11 cellular contexts compared by ENCODE assay signal in genomic region chr19:19224150-19224851, GRCh38. TPM values are rescaled to one million over a fixed set of nuclear protein-coding genes. Genes with fewer than 3 reads are reported as not detected.
DNase-seq lines count a peak whose midpoint lies in the region; ATAC-seq and TF ChIP-seq lines count a peak whose summit lies in the region.
"Had no signal": no experiment of that assay in that cellular context is flagged by ENCODE, and none has a peak within 500 bp of the region (broad histone marks: within the 10 kb centered on the region; RNA-seq: fewer than 3 reads in every experiment).

No MANE protein-coding gene starts in this region.

- TF ChIP-seq POLR2A in body of pancreas (IDR thresholded peaks at IDR 0.05) = no peak

- in situ Hi-C loops in HAP-1 (cut with MboI; ENCODE audit: low sequenced_read_pairs) = no loop called here

- DNase-seq in CD4-positive, alpha-beta T cell = no peak
- no peak for DNase-seq in HAP-1 (ENCODE audit: low spot score in 2 of 2)
- no peak for DNase-seq in body of pancreas
- DNase-seq in naive thymus-derived CD4-positive, alpha-beta T cell = no peak
- DNase-seq in MG63 = no peak
- no peak for DNase-seq in activated CD4-positive, CD25-positive, alpha-beta regulatory T cell treated with anti-CD3 and anti-CD28 coated beads, Interleukin-2, amount 50 U/mL, for 72 hours
- DNase-seq in activated CD4-positive, alpha-beta T cell treated with anti-CD3 and anti-CD28 coated beads for 4 hours = no peak
- DNase-seq in effector CD4-positive, alpha-beta T cell = no peak
- DNase-seq: NCI-H1436 treated with DMSO at 0.1 percent for 48 hours had no signal

- ATAC-seq in CD4-positive, alpha-beta T cell (ENCODE audit: poor library complexity) = no peak
- peak; percentile 8 for ATAC-seq in body of pancreas
- ATAC-seq in naive thymus-derived CD4-positive, alpha-beta T cell = no peak

- H3K27me3 Mint-ChIP-seq in CD4-positive, alpha-beta T cell = peaks cover 22% of the 10 kb centered on the region
- peaks cover 0 to 20% (median 7%) of the 10 kb centered on the region in 5 donors for H3K27me3 Mint-ChIP-seq in naive thymus-derived CD4-positive, alpha-beta T cell

- H3K9me3 Mint-ChIP-seq in CD4-positive, alpha-beta T cell = no peaks in the 10 kb centered on the region
- no peaks in the 10 kb centered on the region for H3K9me3 Mint-ChIP-seq in naive thymus-derived CD4-positive, alpha-beta T cell

- H3K4me3 Mint-ChIP-seq in CD4-positive, alpha-beta T cell = peak overlapping the region; percentile 38
- peak overlapping the region in 9 of 10 donors; percentile 10 to 81 (median 67) for H3K4me3 Mint-ChIP-seq in naive thymus-derived CD4-positive, alpha-beta T cell

- intact Hi-C loops in CD4-positive, alpha-beta T cell (cut with DNase I, micrococcal nuclease) = no loop called here
- intact Hi-C loops in body of pancreas (cut with DNase I) = no loop called here
- intact Hi-C loops in naive thymus-derived CD4-positive, alpha-beta T cell (cut with micrococcal nuclease) = loop anchor here (2.0 kb wide), 4 partner anchors 32 to 172 kb away; partner anchors contain the start of genes BORCS8 (in 1 of the 2), RFXANK (in 1 of the 2) and TMEM161A (in 1 of the 2)

- no peaks in the 10 kb centered on the region for H3K9me3 ChIP-seq in CD4-positive, alpha-beta T cell (ENCODE audit: control insufficient read depth, low read length)
- H3K9me3 ChIP-seq in HAP-1 = no peaks in the 10 kb centered on the region
- H3K9me3 ChIP-seq in body of pancreas = no peaks in the 10 kb centered on the region
- H3K9me3 ChIP-seq in naive thymus-derived CD4-positive, alpha-beta T cell (ENCODE audit: control insufficient read depth in 2 of 3, low read length in 3 of 3) = no peaks in the 10 kb centered on the region
- H3K9me3 ChIP-seq in MG63 = no peaks in the 10 kb centered on the region
- H3K9me3 ChIP-seq: ovary had no signal

- H3K27ac Mint-ChIP-seq in CD4-positive, alpha-beta T cell = no peak overlapping the region
- no peak overlapping the region for H3K27ac Mint-ChIP-seq in naive thymus-derived CD4-positive, alpha-beta T cell

- no peak for TF ChIP-seq CTCF in CD4-positive, alpha-beta T cell (IDR thresholded peaks at IDR 0.05)
- no peak for TF ChIP-seq CTCF in body of pancreas (IDR thresholded peaks at IDR 0.05)

- H3K27ac ChIP-seq in CD4-positive, alpha-beta T cell (ENCODE audit: low read depth, low read length) = no peak overlapping the region
- no peak overlapping the region for H3K27ac ChIP-seq in body of pancreas
- H3K27ac ChIP-seq in naive thymus-derived CD4-positive, alpha-beta T cell (ENCODE audit: low read depth, low read length) = no peak overlapping the region
- H3K27ac ChIP-seq: epithelial cell of prostate, ovary had no signal

- peaks cover 9% of the 10 kb centered on the region for H3K27me3 ChIP-seq in CD4-positive, alpha-beta T cell (ENCODE audit: control insufficient read depth, insufficient read depth, low read length)
- H3K27me3 ChIP-seq in HAP-1 (ENCODE audit: low read depth) (peaks cover 5% of the 10 kb centered on the region; the same call in 1 of the 2 replicates), body of pancreas (no peaks in the 10 kb centered on the region), MG63 (peaks cover 92% of the 10 kb centered on the region)
- no peaks in the 10 kb centered on the region for H3K27me3 ChIP-seq in naive thymus-derived CD4-positive, alpha-beta T cell (ENCODE audit: control insufficient read depth in 2 of 2, insufficient read depth in 2 of 2, low read length in 2 of 2)
- H3K27me3 ChIP-seq: ovary had no signal

- H3K4me1 Mint-ChIP-seq in CD4-positive, alpha-beta T cell (ENCODE audit: low read depth) = no peaks in the 10 kb centered on the region
- peaks cover 0 to 4% (median 2%) of the 10 kb centered on the region in 7 donors for H3K4me1 Mint-ChIP-seq in naive thymus-derived CD4-positive, alpha-beta T cell

- H3K36me3 ChIP-seq in HAP-1 (replicated peaks) = no peaks in the 10 kb centered on the region
- H3K36me3 ChIP-seq in body of pancreas (replicated peaks in 1 of 2; ENCODE audit: insufficient read depth in 1 of 2, low read depth in 2 of 2) = no peaks in the 10 kb centered on the region
- H3K36me3 ChIP-seq in naive thymus-derived CD4-positive, alpha-beta T cell (ENCODE audit: control insufficient read depth in 2 of 3, insufficient read depth in 3 of 3, low read length in 3 of 3) = no peaks in the 10 kb centered on the region
- H3K36me3 ChIP-seq in MG63 = no peaks in the 10 kb centered on the region
- H3K36me3 ChIP-seq: ovary had no signal

- H3K4me1 ChIP-seq in HAP-1 (no peaks in the 10 kb centered on the region; the same call in 1 of the 2 replicates), body of pancreas (peaks cover 15% of the 10 kb centered on the region)
- peaks cover 0 to 9% of the 10 kb centered on the region in 2 donors for H3K4me1 ChIP-seq in naive thymus-derived CD4-positive, alpha-beta T cell (ENCODE audit: control insufficient read depth in 2 of 2, insufficient read depth in 2 of 2, low read length in 2 of 2)

- WGBS in body of pancreas, 2 donors = 70 to 75% methylated on average over 16 to 17 of the region's 17 CpGs

- H3K36me3 Mint-ChIP-seq in CD4-positive, alpha-beta T cell (ENCODE audit: low read depth) = no peaks in the 10 kb centered on the region
- no peaks in the 10 kb centered on the region for H3K36me3 Mint-ChIP-seq in naive thymus-derived CD4-positive, alpha-beta T cell

- POLR2A ChIA-PET in CD4-positive, alpha-beta T cell (lab: Charles Lee) = interaction anchor here (0.9 to 1.0 kb wide), 2 partner anchors 21 to 32 kb away, joined by 3 to 5 read pairs; partner anchors contain the start of genes BORCS8, NR2C2AP and RFXANK
- POLR2A ChIA-PET in naive thymus-derived CD4-positive, alpha-beta T cell (lab: Charles Lee) = interaction anchor here (1.8 kb wide), 1 partner anchor 31 kb away, joined by 4 read pairs; no protein-coding TSS in a partner anchor

- CTCF ChIA-PET in CD4-positive, alpha-beta T cell (lab: Charles Lee) = interaction anchor here (0.6 to 2.7 kb wide), 5 partner anchors 10 to 78 kb away, joined by 3 to 15 read pairs (median 4); partner anchors contain the start of genes BORCS8, NR2C2AP and RFXANK
- CTCF ChIA-PET in naive thymus-derived CD4-positive, alpha-beta T cell (lab: Charles Lee) = interaction anchor here (0.8 to 2.4 kb wide), 2 partner anchors 23 to 50 kb away, joined by 3 to 7 read pairs; no protein-coding TSS in a partner anchor

- H3K4me3 ChIP-seq in HAP-1 (peak overlapping the region; percentile 7; the same call in 1 of the 2 replicates), body of pancreas (no peak overlapping the region), MG63 (no peak overlapping the region)
- peak overlapping the region; percentile 47 for H3K4me3 ChIP-seq in naive thymus-derived CD4-positive, alpha-beta T cell (ENCODE audit: low read length)
- H3K4me3 ChIP-seq: ovary had no signal

RNA-seq across cellular contexts. Expression of gene NCAN, which starts 12.5 kb away (rescaled TPM):
- total RNA-seq in CD4-positive, alpha-beta T cell = not detected
- total RNA-seq in body of pancreas = not detected
- total RNA-seq in naive thymus-derived CD4-positive, alpha-beta T cell = under 1 TPM in 2 of 5 experiments, not detected in 3; 0.05 to 0.08 TPM
- polyA plus RNA-seq in naive thymus-derived CD4-positive, alpha-beta T cell = not detected
- 0.07 and 0.79 TPM in 2 replicates for total RNA-seq in MG63 (2014; rRNA removed; shearing (Covaris generic); ENCODE audit: low replicate concordance)
- total RNA-seq: ovary had no signal
- polyA plus RNA-seq: ovary had no signal

RNA-seq across cellular contexts. Expression of gene NR2C2AP, which starts 21.1 kb away (rescaled TPM):
- 10 to 100 TPM; 10.5 to 11.5 TPM for total RNA-seq in CD4-positive, alpha-beta T cell
- total RNA-seq in body of pancreas = 10 to 100 TPM; 13.8 to 16.1 TPM
- total RNA-seq in naive thymus-derived CD4-positive, alpha-beta T cell = 10 to 100 TPM; 13.8 to 33.4 (median 28.7) TPM
- polyA plus RNA-seq in naive thymus-derived CD4-positive, alpha-beta T cell = 10 to 100 TPM; 25.7 to 37.7 TPM
- total RNA-seq in MG63 (2014; rRNA removed; shearing (Covaris generic); ENCODE audit: low replicate concordance) = 46.4 and 63.1 TPM in 2 replicates

RNA-seq across cellular contexts. Expression of gene RFXANK, which starts 32.2 kb away (rescaled TPM):
- 10 to 100 TPM; 36.3 to 37.2 TPM for total RNA-seq in CD4-positive, alpha-beta T cell
- 10 to 100 TPM; 16.1 to 43.8 TPM for total RNA-seq in body of pancreas
- total RNA-seq in naive thymus-derived CD4-positive, alpha-beta T cell = 100 to 1,000 TPM in 1 of 5 experiments, 10 to 100 TPM in 4; 60.8 to 114 (median 74.9) TPM
- polyA plus RNA-seq in naive thymus-derived CD4-positive, alpha-beta T cell = 10 to 100 TPM; 81.6 to 90.1 TPM
- total RNA-seq in MG63 (2014; rRNA removed; shearing (Covaris generic); ENCODE audit: low replicate concordance) = 64.9 and 144 TPM in 2 replicates

RNA-seq across cellular contexts. Expression of gene BORCS8, which starts 32.3 kb away (rescaled TPM):
- 10 to 100 TPM; 12.0 to 15.0 TPM for total RNA-seq in CD4-positive, alpha-beta T cell
- 10 to 100 TPM in 1 of 2 donors, 1 to 10 TPM in 1; 5.4 to 25.4 TPM for total RNA-seq in body of pancreas
- total RNA-seq in naive thymus-derived CD4-positive, alpha-beta T cell = 10 to 100 TPM; 22.6 to 48.2 (median 42.7) TPM
- 10 to 100 TPM; 21.9 to 23.0 TPM for polyA plus RNA-seq in naive thymus-derived CD4-positive, alpha-beta T cell
- total RNA-seq in MG63 (2014; rRNA removed; shearing (Covaris generic); ENCODE audit: low replicate concordance) = 16.5 and 37.4 TPM in 2 replicates

RNA-seq across cellular contexts. Expression of gene TM6SF2, which starts 48.8 kb away (rescaled TPM):
- total RNA-seq in CD4-positive, alpha-beta T cell = not detected
- not detected for total RNA-seq in body of pancreas
- total RNA-seq in naive thymus-derived CD4-positive, alpha-beta T cell = under 1 TPM in 1 of 5 experiments, not detected in 4; 0.81 TPM
- not detected for polyA plus RNA-seq in naive thymus-derived CD4-positive, alpha-beta T cell
- total RNA-seq in MG63 (2014; rRNA removed; shearing (Covaris generic); ENCODE audit: low replicate concordance) = not detected in 2 replicates

Comparison
In these comparisons a context has a peak if more than half of its experiments do, and no peak if none do; other contexts are left out.
1. H3K4me3 ChIP-seq: peak in HAP-1 (single experiment) and naive thymus-derived CD4-positive, alpha-beta T cell (single experiment); none in body of pancreas (0 of 2) and MG63 (single experiment).
2. intact Hi-C loops: an anchor here in naive thymus-derived CD4-positive, alpha-beta T cell (2.0 kb wide); none called in CD4-positive, alpha-beta T cell and body of pancreas.